9 cellular contexts compared by ENCODE assay signal in the genomic region with DNA sequence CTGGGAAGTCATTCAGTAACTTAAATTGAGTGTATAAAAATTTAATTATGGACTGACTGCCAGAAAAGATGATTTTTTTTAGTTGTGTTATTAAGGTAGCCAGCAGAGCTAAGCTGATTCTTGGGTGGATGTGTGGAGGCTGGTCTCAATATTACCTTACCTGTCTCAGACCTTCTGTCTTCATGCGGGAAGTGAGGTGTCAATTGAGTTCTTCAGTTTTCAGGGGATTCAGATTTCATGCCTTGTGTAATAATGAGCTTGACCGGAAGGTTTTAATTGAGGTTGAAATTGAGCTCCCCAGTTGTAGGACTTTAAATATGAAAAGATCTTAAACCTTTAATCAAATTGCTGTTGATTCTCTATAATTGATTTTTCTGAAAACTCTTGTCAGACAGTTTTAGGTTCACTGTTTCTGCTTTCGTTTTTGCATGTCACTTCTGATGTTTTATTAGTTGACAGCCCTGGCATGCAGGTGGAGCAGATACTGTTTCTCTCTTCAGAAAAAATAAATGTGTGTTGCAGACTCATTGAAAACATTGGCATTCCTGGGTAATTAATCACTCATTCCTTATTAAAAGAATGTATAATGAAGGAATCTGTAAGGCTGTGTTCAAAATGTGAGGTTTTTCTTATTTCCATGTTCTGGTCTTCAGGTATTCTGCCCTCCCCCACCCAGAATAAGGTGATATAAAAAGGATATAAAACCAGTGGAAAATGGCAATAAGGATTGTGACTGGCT. TPM values are rescaled to one million over a fixed set of nuclear protein-coding genes. Genes with fewer than 3 reads are reported as not detected.
DNase-seq lines count a peak whose midpoint lies in the region; ATAC-seq and TF ChIP-seq lines count a peak whose summit lies in the region.
"Had no signal": no experiment of that assay in that cellular context is flagged by ENCODE, and none has a peak within 500 bp of the region (broad histone marks: within the 10 kb centered on the region; RNA-seq: fewer than 3 reads in every experiment).

No MANE protein-coding gene starts in this region.

- H3K27ac Mint-ChIP-seq in CD8-positive, alpha-beta memory T cell: peak overlapping the region; percentile 81 to 98 (median 94)
- H3K27ac Mint-ChIP-seq in stimulated activated naive CD8-positive, alpha-beta T cell treated with anti-CD3 and anti-CD28 coated beads, Interleukin-15, amount 100 ng/mL, for 72 hours: peak overlapping the region; percentile 96 to 98

- no peak for TF ChIP-seq POLR2A in esophagus muscularis mucosa (IDR thresholded peaks at IDR 0.05; ENCODE audit: low read depth)

- WGBS in esophagus muscularis mucosa: 35% methylated on average over 3 of the region's 3 CpGs

- peak; percentile 15 for ATAC-seq in GM21381 (IDR thresholded peaks at IDR 0.05; ENCODE audit: unreplicated experiment)
- ATAC-seq in stimulated activated naive CD8-positive, alpha-beta T cell treated with anti-CD3 and anti-CD28 coated beads, Interleukin-15, amount 100 ng/mL, for 72 hours: peak; percentile 30
- ATAC-seq: HCT116 had no signal

- peak overlapping the region; percentile 75 for H3K27ac ChIP-seq in CD8-positive, alpha-beta memory T cell (ENCODE audit: low read depth, low read length)
- H3K27ac ChIP-seq in KMS-11 (peak overlapping the region; percentile 81), esophagus muscularis mucosa (replicated peaks in 1 of 4) (peak overlapping the region; percentile 61 to 74 (median 71))

- peak overlapping the region; percentile 98 for H3K4me3 ChIP-seq in CD8-positive, alpha-beta memory T cell (ENCODE audit: low read length)
- H3K4me3 ChIP-seq in KMS-11 (IDR thresholded peaks at IDR 0.05; ENCODE audit: insufficient read depth, low read depth, low read length) (no peak overlapping the region), esophagus muscularis mucosa (peak overlapping the region; percentile 17 to 34 (median 26))

- intact Hi-C loops in esophagus muscularis mucosa (cut with DNase I): no loop called here

- no peak overlapping the region for H2AFZ ChIP-seq in KMS-11 (ENCODE audit: low read depth)

- H3K4me2 ChIP-seq in KMS-11: peak overlapping the region; percentile 73

- peak in 1 of 5 donors; percentile 33 for DNase-seq in CD8-positive, alpha-beta memory T cell
- DNase-seq in esophagus muscularis mucosa (ENCODE audit: extremely low spot score): no peak
- DNase-seq in stimulated activated naive CD8-positive, alpha-beta T cell treated with anti-CD3 and anti-CD28 coated beads, Interleukin-15, amount 100 ng/mL, for 72 hours: no peak
- no peak for DNase-seq in midbrain (lab: John Stamatoyannopoulos, UW)
- no peak for DNase-seq in NCI-H748 treated with DMSO at 0.1 percent for 48 hours (lab: John Stamatoyannopoulos, UW)
- DNase-seq in NCI-H2107 treated with DMSO at 0.1 percent for 48 hours (lab: John Stamatoyannopoulos, UW; ENCODE audit: unreplicated experiment): no peak

- H3K27me3 ChIP-seq in CD8-positive, alpha-beta memory T cell (ENCODE audit: insufficient read depth, low read length, poor library complexity, severe bottlenecking): no peaks in the 10 kb centered on the region
- H3K27me3 ChIP-seq in KMS-11 (ENCODE audit: insufficient read depth, low read depth): no peaks in the 10 kb centered on the region
- no peaks in the 10 kb centered on the region for H3K27me3 ChIP-seq in esophagus muscularis mucosa

- peaks cover 65 to 99% (median 93%) of the 10 kb centered on the region in 3 donors for H3K4me1 Mint-ChIP-seq in CD8-positive, alpha-beta memory T cell
- peaks cover 94% of the 10 kb centered on the region for H3K4me1 Mint-ChIP-seq in stimulated activated naive CD8-positive, alpha-beta T cell treated with anti-CD3 and anti-CD28 coated beads, Interleukin-15, amount 100 ng/mL, for 72 hours

- H3K36me3 ChIP-seq in CD8-positive, alpha-beta memory T cell (ENCODE audit: insufficient read depth, low read length): peaks cover 7% of the 10 kb centered on the region
- H3K36me3 ChIP-seq in KMS-11 (ENCODE audit: insufficient read depth) (no peaks in the 10 kb centered on the region), esophagus muscularis mucosa (no peaks in the 10 kb centered on the region)

- peak overlapping the region; percentile 88 to 99 (median 90) for H3K4me3 Mint-ChIP-seq in CD8-positive, alpha-beta memory T cell
- peak overlapping the region; percentile 87 to 90 for H3K4me3 Mint-ChIP-seq in stimulated activated naive CD8-positive, alpha-beta T cell treated with anti-CD3 and anti-CD28 coated beads, Interleukin-15, amount 100 ng/mL, for 72 hours

- H3K9ac ChIP-seq in KMS-11: peak overlapping the region; percentile 16; the same call in 1 of the 2 replicates

- no peak for TF ChIP-seq EP300 in esophagus muscularis mucosa (IDR thresholded peaks at IDR 0.05)

- TF ChIP-seq CTCF in KMS-11 (conservative IDR thresholded peaks at IDR 0.05; ENCODE audit: low read depth, low read length) (no peak), esophagus muscularis mucosa (IDR thresholded peaks at IDR 0.05) (no peak)

- H3K9me3 Mint-ChIP-seq in CD8-positive, alpha-beta memory T cell: no peaks in the 10 kb centered on the region
- H3K9me3 Mint-ChIP-seq in stimulated activated naive CD8-positive, alpha-beta T cell treated with anti-CD3 and anti-CD28 coated beads, Interleukin-15, amount 100 ng/mL, for 72 hours: no peaks in the 10 kb centered on the region

- H3K36me3 Mint-ChIP-seq in CD8-positive, alpha-beta memory T cell: peaks cover 0 to 44% (median 3%) of the 10 kb centered on the region in 3 donors

- H3K79me2 ChIP-seq in KMS-11 (ENCODE audit: insufficient read depth, low read depth): peaks cover 49% of the 10 kb centered on the region

- CTCF ChIA-PET in CD8-positive, alpha-beta memory T cell (lab: Charles Lee): interaction anchor here (1.1 to 10.1 kb wide), 7 partner anchors 9 to 57 kb away, joined by 3 to 142 read pairs (median 5); partner anchors contain the start of gene PSMD6

- no peaks in the 10 kb centered on the region for H3K27me3 Mint-ChIP-seq in CD8-positive, alpha-beta memory T cell
- no peaks in the 10 kb centered on the region for H3K27me3 Mint-ChIP-seq in stimulated activated naive CD8-positive, alpha-beta T cell treated with anti-CD3 and anti-CD28 coated beads, Interleukin-15, amount 100 ng/mL, for 72 hours

- no peaks in the 10 kb centered on the region for H3K9me3 ChIP-seq in CD8-positive, alpha-beta memory T cell (ENCODE audit: low read length)
- H3K9me3 ChIP-seq in esophagus muscularis mucosa: no peaks in the 10 kb centered on the region

- H4K20me1 ChIP-seq in KMS-11 (ENCODE audit: insufficient read depth): no peaks in the 10 kb centered on the region

- POLR2A ChIA-PET in CD8-positive, alpha-beta memory T cell (lab: Charles Lee): interaction anchor here (0.9 to 2.9 kb wide), 5 partner anchors 11 to 57 kb away, joined by 4 to 34 read pairs (median 9); partner anchors contain the start of gene SCAANT1

- H3K4me1 ChIP-seq in CD8-positive, alpha-beta memory T cell (ENCODE audit: insufficient read depth, low read length): peaks cover 70% of the 10 kb centered on the region
- H3K4me1 ChIP-seq in KMS-11 (ENCODE audit: low read depth, poor library complexity, severe bottlenecking): peaks cover 48% of the 10 kb centered on the region
- H3K4me1 ChIP-seq in esophagus muscularis mucosa: peaks cover 48 to 99% (median 89%) of the 10 kb centered on the region in 4 donors

RNA-seq across cellular contexts. Expression of gene PSMD6, which starts 54.5 kb away (rescaled TPM):
- 100 to 1,000 TPM; 134 to 136 TPM for total RNA-seq in CD8-positive, alpha-beta memory T cell
- 117 TPM for polyA plus RNA-seq in CD8-positive, alpha-beta memory T cell
- total RNA-seq in esophagus muscularis mucosa: 10 to 100 TPM; 64.5 to 78.2 (median 70.7) TPM

RNA-seq across cellular contexts. Expression of gene SCAANT1, which starts 56.6 kb away (rescaled TPM):
- not detected for total RNA-seq in CD8-positive, alpha-beta memory T cell
- not detected for polyA plus RNA-seq in CD8-positive, alpha-beta memory T cell
- total RNA-seq in esophagus muscularis mucosa: not detected
